In the genomic region with DNA sequence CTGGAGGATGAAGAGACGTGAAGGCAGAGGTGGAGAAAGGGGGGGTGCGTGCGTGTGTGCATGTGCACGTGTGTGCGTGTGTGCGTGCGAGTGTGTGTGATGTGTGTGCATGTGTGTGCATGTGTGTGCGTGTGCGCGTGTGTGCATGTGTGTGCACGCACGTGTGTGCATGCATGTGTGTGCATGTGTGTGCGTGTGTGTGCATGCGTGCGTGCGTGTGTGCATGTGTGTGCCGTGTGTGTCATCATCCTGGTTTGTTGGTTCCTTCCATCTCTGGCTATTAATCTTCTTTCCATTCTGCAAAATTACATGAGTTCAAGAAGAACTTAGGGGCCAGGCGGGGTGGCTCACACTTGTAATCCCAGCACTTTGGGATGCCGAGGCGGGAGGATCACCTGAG, we compare ENCODE assay signal across 25 cellular contexts. TPM values are rescaled to one million over a fixed set of nuclear protein-coding genes. Genes with fewer than 3 reads are reported as not detected.
DNase-seq lines count a peak whose midpoint lies in the region; ATAC-seq, FAIRE-seq and TF ChIP-seq lines count a peak whose summit lies in the region.
"Had no signal": no experiment of that assay in that cellular context is flagged by ENCODE, and none has a peak within 500 bp of the region (broad histone marks: within the 10 kb centered on the region; RNA-seq: fewer than 3 reads in every experiment).

No MANE protein-coding gene starts in this region.

- H3K79me2 ChIP-seq in K562 (ENCODE audit: control insufficient read depth, insufficient read depth, low read length) (no peaks in the 10 kb centered on the region), GM23338 (replicated peaks; ENCODE audit: insufficient read depth) (no peaks in the 10 kb centered on the region)

- H3K4me1 Mint-ChIP-seq in GM23338 = peaks cover 11% of the 10 kb centered on the region

- H3K4me1 ChIP-seq in HEK293 (ENCODE audit: control insufficient read depth, insufficient read depth, low read length) = no peaks in the 10 kb centered on the region
- no peaks in the 10 kb centered on the region for H3K4me1 ChIP-seq in K562 (replicated peaks in 1 of 2; ENCODE audit: control insufficient read depth in 2 of 2, insufficient read depth in 2 of 2, low read length in 2 of 2)
- H3K4me1 ChIP-seq in lower lobe of right lung = no peaks in the 10 kb centered on the region
- H3K4me1 ChIP-seq in GM23338 (ENCODE audit: insufficient read depth) = 0 out of 2 replicates have a peak, but pooled peaks cover 4% of the 10 kb centered on the region

- in situ Hi-C loops in K562 (cut with MboI) = no loop called here

- no peak for TF ChIP-seq POLR2A in K562 (conservative IDR thresholded peaks at IDR 0.05)

- peaks cover 4% of the 10 kb centered on the region for H3K27me3 Mint-ChIP-seq in GM23338 (ENCODE audit: insufficient read depth, low read depth, poor library complexity)

- FAIRE-seq in K562 (lab: Jason Lieb, UNC) (no peak), urothelium cell line (lab: Jason Lieb, UNC) (peak; percentile 98), D721Med (lab: Jason Lieb, UNC) (no peak)
- FAIRE-seq: GM12892 had no signal

- H4K20me1 ChIP-seq in K562 (replicated peaks; ENCODE audit: control insufficient read depth, insufficient read depth, low read length) (peaks cover 15% of the 10 kb centered on the region), GM23338 (replicated peaks; ENCODE audit: insufficient read depth) (no peaks in the 10 kb centered on the region)

- H3K9me1 ChIP-seq in K562 (ENCODE audit: control insufficient read depth, insufficient read depth, low read length) = no peaks in the 10 kb centered on the region

- H3K4me3 ChIP-seq in HEK293 (ENCODE audit: low read depth, low read length) (no peak overlapping the region), K562 (no peak overlapping the region), lower lobe of right lung (no peak overlapping the region), GM23338 (no peak overlapping the region)
- H3K4me3 ChIP-seq: PC-9, SJCRH30 had no signal

- CTCF ChIA-PET in HEK293 (lab: Yijun Ruan, JAX) = interaction anchor here (1.4 to 2.7 kb wide), 2 partner anchors 13 to 96 kb away, joined by 4 to 17 read pairs; no protein-coding TSS in a partner anchor
- CTCF ChIA-PET in K562 (lab: Yijun Ruan, JAX; ENCODE audit: low intra/inter-chr PET ratio) = no interaction called here

- H3K27ac ChIP-seq in HEK293 (ENCODE audit: extremely low read depth, low read depth, low read length) = no peak overlapping the region
- no peak overlapping the region for H3K27ac ChIP-seq in K562 (ENCODE audit: extremely low read depth, low read depth, low read length)
- H3K27ac ChIP-seq in lower lobe of right lung = no peak overlapping the region
- no peak overlapping the region for H3K27ac ChIP-seq in GM23338 (ENCODE audit: low read depth)
- H3K27ac ChIP-seq: PC-9, SJCRH30 had no signal

- no peak overlapping the region for H3K27ac Mint-ChIP-seq in GM23338

- no peak for TF ChIP-seq EP300 in K562 (IDR thresholded peaks at IDR 0.05; ENCODE audit: low read length)

- DNase-seq in K562 (ENCODE audit: extremely low read depth in 1 of 4, low spot score in 3 of 4) = no peak
- DNase-seq in lower lobe of right lung = peak; percentile 23
- DNase-seq in urothelium cell line (ENCODE audit: low spot score) = no peak
- no peak for DNase-seq in D721Med (ENCODE audit: insufficient read length, low spot score)
- DNase-seq in NCI-H526 treated with DMSO at 0.1 percent for 48 hours (lab: John Stamatoyannopoulos, UW) = no peak
- DNase-seq in GM23338 (ENCODE audit: low spot score) = no peak
- DNase-seq: C1 segment of cervical spinal cord; CD4-positive, alpha-beta memory T cell; COR-L47; GDM1; GOT3; KBM-7; MV-4-11; NCI-H1105; NCI-H1436 treated with DMSO at 0.1 percent for 48 hours; NCI-H1930; NCI-H2107; NCI-H446; PC-9; SJCRH30 had no signal

- H3K4me3 Mint-ChIP-seq in GM23338 = no peak overlapping the region
- H3K4me3 Mint-ChIP-seq: CD4-positive, alpha-beta memory T cell had no signal

- H3K36me3 ChIP-seq in HEK293 (ENCODE audit: control insufficient read depth in 2 of 2, insufficient read depth in 1 of 2, low read length in 2 of 2) (no peaks in the 10 kb centered on the region), K562 (ENCODE audit: control insufficient read depth, insufficient read depth, low read length) (no peaks in the 10 kb centered on the region), lower lobe of right lung (no peaks in the 10 kb centered on the region), GM23338 (ENCODE audit: insufficient read depth) (no peaks in the 10 kb centered on the region)
- H3K36me3 ChIP-seq: SJCRH30 had no signal

- POLR2A ChIA-PET in HEK293 (lab: Yijun Ruan, JAX) = no interaction called here
- POLR2A ChIA-PET in K562 (lab: Yijun Ruan, JAX) = no interaction called here

- H3K4me2 ChIP-seq in K562 (ENCODE audit: insufficient read depth, low read length) (no peak overlapping the region), GM23338 (no peak overlapping the region)
- H3K4me2 ChIP-seq: PC-9 had no signal

- no peaks in the 10 kb centered on the region for H3K9me2 ChIP-seq in GM23338 (ENCODE audit: insufficient read depth)

- no peak for TF ChIP-seq RAD21 in K562 (CRISPR knock-in tag; conservative IDR thresholded peaks at IDR 0.05 in 1 of 2, IDR thresholded peaks at IDR 0.05 in 1 of 2)

- BruUV-seq in K562 (replicated peaks; lab: Mats Ljungman, UMichigan) = no TSS peak

- TF ChIP-seq CTCF in HEK293 (tag by site-specific recombination; IDR thresholded peaks at IDR 0.05) (no peak), K562 (IDR thresholded peaks at IDR 0.05 in 2 of 3, conservative IDR thresholded peaks at IDR 0.05 in 1 of 3; ENCODE audit: insufficient read depth in 2 of 3, low read depth in 1 of 3, low read length in 3 of 3) (no peak), lower lobe of right lung (IDR thresholded peaks at IDR 0.05) (no peak), D721Med (IDR thresholded peaks at IDR 0.05; ENCODE audit: insufficient read depth, missing control alignments) (no peak), GM23338 (conservative IDR thresholded peaks at IDR 0.05; ENCODE audit: low read depth in 2 of 2) (no peak)

- WGBS in K562 (ENCODE audit: insufficient coverage, low coverage, missing lambda C conversion rate) = 0% methylated on average over 18 of the region's 20 CpGs

- H3K9me3 Mint-ChIP-seq in GM23338 = no peaks in the 10 kb centered on the region; the same call in 2 of the 3 replicates

- H3K36me3 Mint-ChIP-seq in GM23338 (ENCODE audit: low read depth) = no peaks in the 10 kb centered on the region
- H3K36me3 Mint-ChIP-seq: CD4-positive, alpha-beta memory T cell had no signal

- intact Hi-C loops in K562 (cut with micrococcal nuclease) (no loop called here), lower lobe of right lung (cut with DNase I) (no loop called here)

- no peak overlapping the region for H2AFZ ChIP-seq in K562 (ENCODE audit: low read depth, low read length)
- H2AFZ ChIP-seq in GM23338 = no peak overlapping the region
- H2AFZ ChIP-seq: PC-9 had no signal

- H3K27me3 ChIP-seq in K562 (ENCODE audit: control insufficient read depth in 2 of 2, insufficient read depth in 2 of 2, low read length in 2 of 2) = peaks cover 4 to 50% of the 10 kb centered on the region in 2 experiments; a peak in 4 of 5 replicates
- H3K27me3 ChIP-seq in lower lobe of right lung (ENCODE audit: low read depth) = no peaks in the 10 kb centered on the region
- no peaks in the 10 kb centered on the region for H3K27me3 ChIP-seq in GM23338 (ENCODE audit: insufficient read depth)

- H3K9ac ChIP-seq in K562 (ENCODE audit: insufficient read depth in 1 of 2, low read depth in 2 of 2, low read length in 2 of 2) = no peak overlapping the region

- no peak for ATAC-seq in K562
- peak in 1 of 2 donors; percentile 27 for ATAC-seq in lower lobe of right lung
- ATAC-seq in GM23338 = no peak
- ATAC-seq: HCT116, Right ventricle myocardium inferior, SK-N-SH treated with all-trans-retinoic acid at 6 μM for 48 hours had no signal

- H3K9me3 ChIP-seq in HEK293 (ENCODE audit: control insufficient read depth, insufficient read depth, low read depth, low read length) = no peaks in the 10 kb centered on the region
- H3K9me3 ChIP-seq in K562 (replicated peaks; ENCODE audit: control insufficient read depth, insufficient read depth, low read depth, low read length) = no peaks in the 10 kb centered on the region
- H3K9me3 ChIP-seq in lower lobe of right lung = no peaks in the 10 kb centered on the region
- H3K9me3 ChIP-seq: SJCRH30 had no signal

- H3F3A ChIP-seq in GM23338 (replicated peaks; ENCODE audit: low read depth) = no peaks in the 10 kb centered on the region

RNA-seq across cellular contexts. Expression of a gene that starts 17.0 kb away (rescaled TPM):
- 240 and 244 TPM in 2 replicates for total RNA-seq in K562 (2011; cell fraction: chromatin; rRNA removed; ENCODE audit: low replicate concordance)
- 381 and 382 TPM in 2 replicates for total RNA-seq in K562 (2011; cell fraction: nucleolus; rRNA removed)
- 661 and 1,150 TPM in 2 replicates for total RNA-seq in K562 (2011; cell fraction: nucleoplasm; rRNA removed)
- total RNA-seq in K562 (2014; rRNA removed) (2,881 and 3,864 TPM in 2 replicates), K562 (2014; rRNA removed; fragmentation: Illumina TruSeq; extraction: Trizol) (1,940 and 1,970 TPM in 2 replicates), K562 (2015; rRNA removed; fragmentation: Illumina TruSeq; extraction: Trizol) (2,305 and 2,457 TPM in 2 replicates), K562 (2021) (1,177 and 1,224 TPM in 2 replicates), lower lobe of right lung (701 TPM)
- polyA plus RNA-seq in K562 (2011; rRNA removed) (1,194 and 1,318 TPM in 2 replicates), K562 (2014; fragmentation: Illumina TruSeq; extraction: Trizol) (1,709 and 2,292 TPM in 2 replicates), K562 (2014; fragmentation: Nextera tagmentation; extraction: Ambion mirVana) (1,000 to 10,000 TPM; 1,939 to 2,988 TPM), K562 (2014; rRNA removed) (1,879 and 3,414 TPM in 2 replicates), GM23338 (2016; fragmentation: Nextera tagmentation; extraction: Ambion mirVana) (5,312 and 5,616 TPM in 2 replicates)
- polyA plus RNA-seq in K562 (2011; cell fraction: cytosol; rRNA removed) = 365 and 561 TPM in 2 replicates
- polyA plus RNA-seq in K562 (2011; cell fraction: nucleus; rRNA removed) = 725 and 1,254 TPM in 2 replicates
- polyA plus RNA-seq in K562 (2012) = 2,337 and 4,545 TPM in 2 replicates
- 3,511 and 3,761 TPM in 2 replicates for polyA minus RNA-seq in K562 (2011; rRNA and poly(A)+ RNA removed)
- polyA minus RNA-seq in K562 (2011; cell fraction: cytosol; rRNA and poly(A)+ RNA removed) = 663 and 692 TPM in 2 replicates
- 149 and 306 TPM in 2 replicates for polyA minus RNA-seq in K562 (2011; cell fraction: nucleus; rRNA and poly(A)+ RNA removed)
- total RNA-seq in GM23338 (2014; rRNA removed; shearing (Covaris generic)) = 231 and 286 TPM in 2 replicates

RNA-seq across cellular contexts. Expression of a gene that starts 26.9 kb away (rescaled TPM):
- total RNA-seq in K562 (2011; cell fraction: chromatin; rRNA removed; ENCODE audit: low replicate concordance) = 5.2 and 11.9 TPM in 2 replicates
- total RNA-seq in K562 (2011; cell fraction: nucleolus; rRNA removed) = 8.2 and 10.0 TPM in 2 replicates
- 4.3 and 5.9 TPM in 2 replicates for total RNA-seq in K562 (2011; cell fraction: nucleoplasm; rRNA removed)
- total RNA-seq in K562 (2014; rRNA removed) = 1.1 and 1.8 TPM in 2 replicates
- total RNA-seq in K562 (2014; rRNA removed; fragmentation: Illumina TruSeq; extraction: Trizol) = 0.57 and 0.76 TPM in 2 replicates
- total RNA-seq in K562 (2015; rRNA removed; fragmentation: Illumina TruSeq; extraction: Trizol) = 0.91 and 1.2 TPM in 2 replicates
- 1.1 and 1.6 TPM in 2 replicates for total RNA-seq in K562 (2021)
- 2.0 and 5.3 TPM in 2 replicates for polyA plus RNA-seq in K562 (2011; rRNA removed)
- polyA plus RNA-seq in K562 (2011; cell fraction: cytosol; rRNA removed) = 4.0 and 5.6 TPM in 2 replicates
- 13.5 and 14.4 TPM in 2 replicates for polyA plus RNA-seq in K562 (2011; cell fraction: nucleus; rRNA removed)
- 1.1 and 2.9 TPM in 2 replicates for polyA plus RNA-seq in K562 (2012)
- polyA plus RNA-seq in K562 (2014; fragmentation: Illumina TruSeq; extraction: Trizol) = 1.1 and 1.2 TPM in 2 replicates
- polyA plus RNA-seq in K562 (2014; fragmentation: Nextera tagmentation; extraction: Ambion mirVana) = under 1 TPM; 0.03 to 0.10 TPM
- polyA plus RNA-seq in K562 (2014; rRNA removed) = 0.86 and 2.0 TPM in 2 replicates
- polyA minus RNA-seq in K562 (2011; rRNA and poly(A)+ RNA removed) = 1.8 and 2.1 TPM in 2 replicates
- 2.7 and 3.7 TPM in 2 replicates for polyA minus RNA-seq in K562 (2011; cell fraction: cytosol; rRNA and poly(A)+ RNA removed)
- polyA minus RNA-seq in K562 (2011; cell fraction: nucleus; rRNA and poly(A)+ RNA removed) = 3.0 and 7.2 TPM in 2 replicates
- total RNA-seq in lower lobe of right lung = 7.7 TPM
- total RNA-seq in GM23338 (2014; rRNA removed; shearing (Covaris generic)) = 3.9 and 5.2 TPM in 2 replicates
- polyA plus RNA-seq in GM23338 (2016; fragmentation: Nextera tagmentation; extraction: Ambion mirVana) = 1.4 and 2.1 TPM in 2 replicates
